1 cellular context compared by ENCODE assay signal in genomic region chr2:132699802-132700201, GRCh38.
TF ChIP-seq lines count a peak whose summit lies in the region.
"Not testable (repeated sequence)": the region's sequence is repeated elsewhere in the genome, so short reads cannot be mapped to it uniquely, and the experiment has no call there.

No MANE protein-coding gene starts in this region.

- not testable (repeated sequence) for H3K4me1 ChIP-seq in HEK293 (ENCODE audit: control insufficient read depth, insufficient read depth, low read length)

- TF ChIP-seq CTCF in HEK293 (tag by site-specific recombination; IDR thresholded peaks at IDR 0.05): not testable (repeated sequence)

- H3K9me3 ChIP-seq in HEK293 (ENCODE audit: control insufficient read depth, insufficient read depth, low read depth, low read length): not testable (repeated sequence)

- H3K4me3 ChIP-seq in HEK293 (ENCODE audit: low read depth, low read length): not testable (repeated sequence)

- H3K36me3 ChIP-seq in HEK293 (ENCODE audit: control insufficient read depth in 2 of 2, insufficient read depth in 1 of 2, low read length in 2 of 2): not testable (repeated sequence)

- CTCF ChIA-PET in HEK293 (lab: Yijun Ruan, JAX): not testable (repeated sequence)

- POLR2A ChIA-PET in HEK293 (lab: Yijun Ruan, JAX): not testable (repeated sequence)

- not testable (repeated sequence) for H3K27ac ChIP-seq in HEK293 (ENCODE audit: extremely low read depth, low read depth, low read length)

TF ChIP-seq in HEK293, 187 proteins besides CTCF, POLR2A, EP300 and RAD21:
- TF ChIP-seq SCRT1 (tag by site-specific recombination; IDR thresholded peaks at IDR 0.05; ENCODE audit: borderline replicate concordance): peak; percentile 59; the same call in 1 of the 2 replicates
- peak; percentile 80 for TF ChIP-seq SCRT2 (tag by site-specific recombination; IDR thresholded peaks at IDR 0.05)
